14 cellular contexts compared by ENCODE assay signal in genomic region chr7:28588606-28589005, GRCh38.
DNase-seq lines count a peak whose midpoint lies in the region; ATAC-seq and TF ChIP-seq lines count a peak whose summit lies in the region.
"Had no signal": no experiment of that assay in that cellular context is flagged by ENCODE, and none has a peak within 500 bp of the region (broad histone marks: within the 10 kb centered on the region; RNA-seq: fewer than 3 reads in every experiment).

No MANE protein-coding gene starts in this region.

- peak overlapping the region; percentile 7 for H3K4me3 ChIP-seq in thoracic aorta
- H3K4me3 ChIP-seq: A549 had no signal

- peak; percentile 64 for DNase-seq in G401 (ENCODE audit: low spot score)
- DNase-seq in LHCN-M2 (ENCODE audit: low read depth) = peak; percentile 69
- peak; percentile 10 for DNase-seq in cerebellum (ENCODE audit: low spot score)
- DNase-seq in thoracic aorta (ENCODE audit: low spot score) = no peak
- no peak for DNase-seq in CD1c-positive myeloid dendritic cell (ENCODE audit: extremely low spot score)
- DNase-seq: BE2C; Caco-2; CD8-positive, alpha-beta memory T cell; DND-41; GF-D8 had no signal

- no peak for TF ChIP-seq CTCF in thoracic aorta (IDR thresholded peaks at IDR 0.05)

- H3K4me1 ChIP-seq in thoracic aorta (ENCODE audit: control insufficient read depth in 1 of 2, low read depth in 2 of 2) = peaks cover 0 to 29% of the 10 kb centered on the region in 2 donors
- H3K4me1 ChIP-seq: A549 had no signal

- no peaks in the 10 kb centered on the region for H3K27me3 ChIP-seq in thoracic aorta (replicated peaks; ENCODE audit: insufficient read depth)
- H3K27me3 ChIP-seq: BE2C had no signal

- H3K27ac ChIP-seq in thoracic aorta = no peak overlapping the region
- H3K27ac ChIP-seq: A549 had no signal

- ATAC-seq in thoracic aorta (ENCODE audit: insufficient number of reproducible peaks, low FRiP score, low read depth) (peak; percentile 41), GM21515 (IDR thresholded peaks at IDR 0.05; ENCODE audit: unreplicated experiment) (no peak)
- ATAC-seq: A549, HCT116, HepG2 had no signal

- no peaks in the 10 kb centered on the region for H3K36me3 ChIP-seq in thoracic aorta
- H3K36me3 ChIP-seq: BE2C had no signal

- H3K9me3 ChIP-seq in thoracic aorta = no peaks in the 10 kb centered on the region
- H3K9me3 ChIP-seq: A549, BE2C, Caco-2 had no signal

- in situ Hi-C loops in G401 (cut with HindIII; ENCODE audit: low sequenced_read_pairs) = no loop called here

Comparison
In these comparisons a context has a peak if more than half of its experiments do, and no peak if none do; other contexts are left out.
1. DNase-seq: peak in G401 (single experiment), LHCN-M2 (single experiment) and cerebellum (single experiment); none in thoracic aorta (single experiment) and CD1c-positive myeloid dendritic cell (single experiment).